Comparison of ENCODE assay signal across 8 cellular contexts in genomic region chr6:99568103-99568933, GRCh38. TPM values are rescaled to one million over a fixed set of nuclear protein-coding genes. Genes with fewer than 3 reads are reported as not detected.
DNase-seq lines count a peak whose midpoint lies in the region; ATAC-seq and TF ChIP-seq lines count a peak whose summit lies in the region.

CCNC (minus strand) TSS chr6:99568660; CDS start chr6:99568527, 133 bp downstream.

- TF ChIP-seq CTCF in mucosa of descending colon (IDR thresholded peaks at IDR 0.05): no peak

- H3K9ac ChIP-seq in HUES64 (ENCODE audit: low read depth, low read length): peak within 1 kb of the TSS; percentile 98

- H3K4me3 ChIP-seq in HUES64 (ENCODE audit: low read length) (peak within 1 kb of the TSS; percentile 96), mucosa of descending colon (peak within 1 kb of the TSS; percentile 85)

- H3K27me3 ChIP-seq in HUES64 (ENCODE audit: insufficient read depth, low read length): peaks cover 5% of the 10 kb centered on the region

- H3K9me3 ChIP-seq in HUES64 (ENCODE audit: insufficient read depth, low read depth, low read length) (no peaks in the 10 kb centered on the region), mucosa of descending colon (no peaks in the 10 kb centered on the region)

- under 1% methylated on average over 64 of the region's 64 CpGs for WGBS in HUES64

- H3K36me3 ChIP-seq in HUES64 (ENCODE audit: insufficient read depth, low read length) (peaks cover under 1% of the 10 kb centered on the region; the same call in 1 of the 2 replicates), mucosa of descending colon (ENCODE audit: low read depth) (no peaks in the 10 kb centered on the region)

- peak; percentile 92 for DNase-seq in D341Med (ENCODE audit: low spot score)
- DNase-seq in OCI-M1 (lab: John Stamatoyannopoulos, UW): peak; percentile 99
- peak; percentile 86 for DNase-seq in activated T-cell treated with anti-CD3 and anti-CD28 coated beads for 4 hours
- peak; percentile 86 for DNase-seq in epithelial cell of prostate (ENCODE audit: low read depth, low spot score)
- peak; percentile 94 to 97 (median 94) for DNase-seq in mucosa of descending colon
- DNase-seq in stimulated activated CD8-positive, alpha-beta memory T cell treated with anti-CD3 and anti-CD28 coated beads, Interleukin-4, amount 100 ng/mL, for 24 hours (ENCODE audit: low read depth): peak; percentile 85

- H3K27ac ChIP-seq in HUES64 (ENCODE audit: low read depth, low read length): peak within 1 kb of the TSS; percentile 98
- H3K27ac ChIP-seq in epithelial cell of prostate: peak within 1 kb of the TSS; percentile 88

- intact Hi-C loops in mucosa of descending colon (cut with DNase I, micrococcal nuclease): no loop called here

- peaks cover 12% of the 10 kb centered on the region; the same call in 1 of the 2 replicates for H3K4me1 ChIP-seq in HUES64 (ENCODE audit: insufficient read depth, low read length)
- peaks cover 10% of the 10 kb centered on the region for H3K4me1 ChIP-seq in mucosa of descending colon (ENCODE audit: low read depth)

- ATAC-seq in GM21447 (IDR thresholded peaks at IDR 0.05; ENCODE audit: unreplicated experiment): peak; percentile 98
- peak; percentile 100 for ATAC-seq in mucosa of descending colon

RNA-seq across cellular contexts. Expression of gene CCNC, which starts in this region (rescaled TPM):
- 82.1 TPM for polyA plus RNA-seq in HUES64 (2013, experiment 1 of 2)
- polyA plus RNA-seq in HUES64 (2013, experiment 2 of 2): 86.9 TPM
- 10 to 100 TPM; 32.7 to 52.2 (median 34.2) TPM for total RNA-seq in mucosa of descending colon

Comparison
In these comparisons a context has a peak if more than half of its experiments do, and no peak if none do; other contexts are left out.
1. Peak in every context shown above with its lines: DNase-seq, ATAC-seq, H3K4me3 ChIP-seq and H3K27ac ChIP-seq.